24 cellular contexts compared by ENCODE assay signal in genomic region chr6:42841844-42842584, GRCh38. TPM values are rescaled to one million over a fixed set of nuclear protein-coding genes. Genes with fewer than 3 reads are reported as not detected.
A peak's percentile ranks its signal among the peaks of the same experiment; 100 is the strongest.
DNase-seq lines count a peak whose midpoint lies in the region; ATAC-seq and TF ChIP-seq lines count a peak whose summit lies in the region.
"Had no signal": no experiment of that assay in that cellular context is flagged by ENCODE, and none has a peak within 500 bp of the region (broad histone marks: within the 10 kb centered on the region; RNA-seq: fewer than 3 reads in every experiment).

No MANE protein-coding gene starts in this region.

- peak overlapping the region; percentile 27 for H3K27ac Mint-ChIP-seq in activated T-cell treated with anti-CD3 and anti-CD28 coated beads, Interleukin-2, amount 50 U/mL, for 24 hours
- H3K27ac Mint-ChIP-seq in glutamatergic neuron (ENCODE audit: unreplicated experiment): peak overlapping the region; percentile 20
- peak overlapping the region; percentile 33 for H3K27ac Mint-ChIP-seq in stimulated activated naive B cell treated with anti-CD40 and anti-IgM and Interleukin-4, amounts not matched to agents 10 μg/mL and 1 μg/mL and 100 μg/mL, for 72 hours
- H3K27ac Mint-ChIP-seq: T-helper 1 cell treated with Interleukin-12 subunit alpha and Interleukin-12 subunit beta and Interleukin-4 antibody, amounts not matched to agents 30 μg/mL and 1 μg/mL, for 36 hours; type B pancreatic cell; WTC11 had no signal

- peaks cover 20% of the 10 kb centered on the region for H3K4me1 Mint-ChIP-seq in activated T-cell treated with anti-CD3 and anti-CD28 coated beads, Interleukin-2, amount 50 U/mL, for 24 hours (ENCODE audit: low read depth)
- peaks cover 17% of the 10 kb centered on the region for H3K4me1 Mint-ChIP-seq in glutamatergic neuron (ENCODE audit: low read depth, unreplicated experiment)
- peaks cover 8 to 17% of the 10 kb centered on the region in 2 donors for H3K4me1 Mint-ChIP-seq in stimulated activated naive B cell treated with anti-CD40 and anti-IgM and Interleukin-4, amounts not matched to agents 10 μg/mL and 1 μg/mL and 100 μg/mL, for 72 hours
- H3K4me1 Mint-ChIP-seq: WTC11 had no signal

- H3K9me3 Mint-ChIP-seq in activated T-cell treated with anti-CD3 and anti-CD28 coated beads, Interleukin-2, amount 50 U/mL, for 24 hours: no peaks in the 10 kb centered on the region
- H3K9me3 Mint-ChIP-seq in glutamatergic neuron (ENCODE audit: unreplicated experiment): peaks cover 3% of the 10 kb centered on the region
- no peaks in the 10 kb centered on the region for H3K9me3 Mint-ChIP-seq in stimulated activated naive B cell treated with anti-CD40 and anti-IgM and Interleukin-4, amounts not matched to agents 10 μg/mL and 1 μg/mL and 100 μg/mL, for 72 hours
- H3K9me3 Mint-ChIP-seq: activated T-cell treated with anti-CD3 and anti-CD28 coated beads, Interleukin-2, amount 50 U/mL, for 4 hours; T-helper 1 cell treated with Interleukin-12 subunit alpha and Interleukin-12 subunit beta and Interleukin-4 antibody, amounts not matched to agents 30 μg/mL and 1 μg/mL, for 36 hours; type B pancreatic cell had no signal

- H3K36me3 Mint-ChIP-seq in activated T-cell treated with anti-CD3 and anti-CD28 coated beads, Interleukin-2, amount 50 U/mL, for 24 hours (ENCODE audit: low read depth): peaks cover 17% of the 10 kb centered on the region
- no peaks in the 10 kb centered on the region for H3K36me3 Mint-ChIP-seq in glutamatergic neuron (ENCODE audit: unreplicated experiment)
- H3K36me3 Mint-ChIP-seq in stimulated activated naive B cell treated with anti-CD40 and anti-IgM and Interleukin-4, amounts not matched to agents 10 μg/mL and 1 μg/mL and 100 μg/mL, for 72 hours: peaks cover 14 to 22% of the 10 kb centered on the region in 2 donors

- no peak for DNase-seq in activated T-cell treated with anti-CD3 and anti-CD28 coated beads, Interleukin-2, amount 50 U/mL, for 24 hours
- no peak for DNase-seq in activated T-cell treated with anti-CD3 and anti-CD28 coated beads, Interleukin-2, amount 50 U/mL, for 1 hour
- peak; percentile 86 to 95 for DNase-seq in NCI-H524 (lab: John Stamatoyannopoulos, UW)
- no peak for DNase-seq in glutamatergic neuron
- no peak for DNase-seq in stimulated activated naive B cell treated with anti-CD40 and anti-IgM and Interleukin-4, amounts not matched to agents 10 μg/mL and 1 μg/mL and 100 μg/mL, for 72 hours
- no peak for DNase-seq in dermis blood vessel endothelial cell
- DNase-seq in inferior parietal cortex (ENCODE audit: extremely low spot score): no peak
- DNase-seq: activated naive CD4-positive, alpha-beta T cell treated with anti-CD3 and anti-CD28 coated beads, Interleukin-2, amount 50 U/mL, for 16 hours; activated T-cell treated with anti-CD3 and anti-CD28 coated beads, Interleukin-2, amount 50 U/mL, for 4 hours; central memory CD4-positive, alpha-beta T cell; dorsolateral prefrontal cortex; erythroblast; foreskin melanocyte; GOT3; Kasumi-1; lower lobe of right lung; NCI-H1048; NCI-H446; occipital lobe; stimulated activated CD4-positive, alpha-beta T cell treated with anti-CD3 and anti-CD28 coated beads, Interleukin-4, amount 100 ng/mL, for 24 hours had no signal

- no peak for ATAC-seq in stimulated activated naive B cell treated with anti-CD40 and anti-IgM and Interleukin-4, amounts not matched to agents 10 μg/mL and 1 μg/mL and 100 μg/mL, for 72 hours (replicated peaks)
- no peak for ATAC-seq in esophagus mucosa
- ATAC-seq: activated T-cell treated with anti-CD3 and anti-CD28 coated beads, Interleukin-2, amount 50 U/mL, for 4 hours; lower lobe of right lung; WTC11 had no signal

- H3K4me3 Mint-ChIP-seq in activated T-cell treated with anti-CD3 and anti-CD28 coated beads, Interleukin-2, amount 50 U/mL, for 24 hours: no peak overlapping the region
- no peak overlapping the region for H3K4me3 Mint-ChIP-seq in glutamatergic neuron (ENCODE audit: unreplicated experiment)
- no peak overlapping the region for H3K4me3 Mint-ChIP-seq in stimulated activated naive B cell treated with anti-CD40 and anti-IgM and Interleukin-4, amounts not matched to agents 10 μg/mL and 1 μg/mL and 100 μg/mL, for 72 hours
- H3K4me3 Mint-ChIP-seq: activated T-cell treated with anti-CD3 and anti-CD28 coated beads, Interleukin-2, amount 50 U/mL, for 4 hours; T-helper 1 cell treated with Interleukin-12 subunit alpha and Interleukin-12 subunit beta and Interleukin-4 antibody, amounts not matched to agents 30 μg/mL and 1 μg/mL, for 36 hours; type B pancreatic cell; WTC11 had no signal

- TF ChIP-seq CTCF in glutamatergic neuron (IDR thresholded peaks at IDR 0.05; ENCODE audit: partially characterized antibody, unreplicated experiment): no peak

- no peaks in the 10 kb centered on the region for H3K27me3 Mint-ChIP-seq in activated T-cell treated with anti-CD3 and anti-CD28 coated beads, Interleukin-2, amount 50 U/mL, for 24 hours
- peaks cover 6% of the 10 kb centered on the region for H3K27me3 Mint-ChIP-seq in glutamatergic neuron (ENCODE audit: unreplicated experiment)
- no peaks in the 10 kb centered on the region for H3K27me3 Mint-ChIP-seq in stimulated activated naive B cell treated with anti-CD40 and anti-IgM and Interleukin-4, amounts not matched to agents 10 μg/mL and 1 μg/mL and 100 μg/mL, for 72 hours
- H3K27me3 Mint-ChIP-seq: type B pancreatic cell had no signal

RNA-seq across cellular contexts. Expression of gene RPL7L1, which starts 37.4 kb away (rescaled TPM):
- 80.2 TPM for total RNA-seq in glutamatergic neuron (ENCODE audit: unreplicated experiment)
- total RNA-seq in dermis blood vessel endothelial cell: 150 and 174 TPM in 2 replicates
- 62.7 TPM for total RNA-seq in esophagus mucosa

Comparison
In these comparisons a context has a peak if more than half of its experiments do, and no peak if none do; other contexts are left out.
1. DNase-seq: peak in NCI-H524 (2 of 2); none in activated T-cell treated with anti-CD3 and anti-CD28 coated beads, Interleukin-2, amount 50 U/mL, for 24 hours (single experiment), activated T-cell treated with anti-CD3 and anti-CD28 coated beads, Interleukin-2, amount 50 U/mL, for 1 hour (single experiment), glutamatergic neuron (single experiment), stimulated activated naive B cell treated with anti-CD40 and anti-IgM and Interleukin-4, amounts not matched to agents 10 μg/mL and 1 μg/mL and 100 μg/mL, for 72 hours (single experiment), dermis blood vessel endothelial cell (single experiment) and inferior parietal cortex (single experiment).
2. Peak in every context shown above with its lines, with median percentiles within 50 percentile points of each other: H3K27ac Mint-ChIP-seq.